8 cellular contexts compared by ENCODE assay signal in genomic region chr21:36069713-36070573, GRCh38. TPM values are rescaled to one million over a fixed set of nuclear protein-coding genes. Genes with fewer than 3 reads are reported as not detected.
DNase-seq lines count a peak whose midpoint lies in the region; ATAC-seq and TF ChIP-seq lines count a peak whose summit lies in the region.

Gene CBR1, plus strand, starts transcription at chr21:36070024. Its CDS starts 92 bp downstream, at chr21:36070116.

- H3K4me3 Mint-ChIP-seq in GM23338 = peak within 1 kb of the TSS; percentile 85

- H3K4me1 ChIP-seq in GM23338 (ENCODE audit: insufficient read depth) (peaks cover 44% of the 10 kb centered on the region), neuron (ENCODE audit: insufficient read depth, low read length) (no peaks in the 10 kb centered on the region), stomach smooth muscle (ENCODE audit: control insufficient read depth, insufficient read depth, low read length) (peaks cover 34% of the 10 kb centered on the region)

- peak; percentile 80 for DNase-seq in DMS79 treated with DMSO at 0.1 percent for 48 hours (lab: John Stamatoyannopoulos, UW)
- DNase-seq in GM23338 (ENCODE audit: low spot score) = peak; percentile 90
- peak; percentile 94 for DNase-seq in M059J (ENCODE audit: low read depth)
- peak; percentile 63 for DNase-seq in SHP77 treated with DMSO at 0.1 percent for 48 hours (lab: John Stamatoyannopoulos, UW)
- DNase-seq in activated naive CD4-positive, alpha-beta T cell treated with Interleukin-2 at 50 U/mL for 16 hours = peak; percentile 91
- DNase-seq in foreskin melanocyte = peak; percentile 87

- H3K36me3 Mint-ChIP-seq in GM23338 (ENCODE audit: low read depth) = peaks cover 49% of the 10 kb centered on the region

- H2AFZ ChIP-seq in GM23338 (no peak within 1 kb of the TSS), neuron (ENCODE audit: low read depth, low read length) (peak within 1 kb of the TSS; percentile 20)

- H3K9ac ChIP-seq in stomach smooth muscle (ENCODE audit: low read length in 2 of 2) = peak within 1 kb of the TSS; percentile 72 to 75

- H3K79me2 ChIP-seq in GM23338 (replicated peaks; ENCODE audit: insufficient read depth) = peaks cover 24% of the 10 kb centered on the region

- no peak for TF ChIP-seq CTCF in GM23338 (conservative IDR thresholded peaks at IDR 0.05; ENCODE audit: low read depth in 2 of 2)

- H3K9me3 ChIP-seq in neuron (ENCODE audit: low read length) = peaks cover 3% of the 10 kb centered on the region
- H3K9me3 ChIP-seq in stomach smooth muscle (ENCODE audit: control insufficient read depth in 2 of 2, low read length in 2 of 2) = no peaks in the 10 kb centered on the region

- H3K27ac Mint-ChIP-seq in GM23338 = peak within 1 kb of the TSS; percentile 67; the same call in 1 of the 2 replicates

- H3K4me1 Mint-ChIP-seq in GM23338 = peaks cover 41% of the 10 kb centered on the region

- H4K20me1 ChIP-seq in GM23338 (replicated peaks; ENCODE audit: insufficient read depth) = no peaks in the 10 kb centered on the region

- H3F3A ChIP-seq in GM23338 (replicated peaks; ENCODE audit: low read depth) = peaks cover 15% of the 10 kb centered on the region

- H3K27me3 Mint-ChIP-seq in GM23338 (ENCODE audit: insufficient read depth, low read depth, poor library complexity) = peaks cover 18% of the 10 kb centered on the region

- peak within 1 kb of the TSS; percentile 78 for H3K4me3 ChIP-seq in GM23338
- H3K4me3 ChIP-seq in neuron (ENCODE audit: low read length) = peak within 1 kb of the TSS; percentile 28
- H3K4me3 ChIP-seq in stomach smooth muscle (ENCODE audit: low read length in 2 of 2) = peak within 1 kb of the TSS; percentile 86 to 93

- H3K4me2 ChIP-seq in GM23338 = peak within 1 kb of the TSS; percentile 90

- no peaks in the 10 kb centered on the region; the same call in 1 of the 2 replicates for H3K27me3 ChIP-seq in GM23338 (ENCODE audit: insufficient read depth)
- H3K27me3 ChIP-seq in neuron (ENCODE audit: insufficient read depth, low read length) = peaks cover 4% of the 10 kb centered on the region
- no peaks in the 10 kb centered on the region for H3K27me3 ChIP-seq in stomach smooth muscle (ENCODE audit: control insufficient read depth in 1 of 2, insufficient read depth in 2 of 2, low read length in 2 of 2)

- peak; percentile 97 for ATAC-seq in GM23338

- H3K36me3 ChIP-seq in GM23338 (ENCODE audit: insufficient read depth) (peaks cover 20% of the 10 kb centered on the region), neuron (ENCODE audit: insufficient read depth, low read length) (no peaks in the 10 kb centered on the region), stomach smooth muscle (ENCODE audit: control insufficient read depth in 2 of 2, insufficient read depth in 2 of 2, low read length in 2 of 2) (peaks cover 18% of the 10 kb centered on the region in 2 donors)

- H3K9me2 ChIP-seq in GM23338 (ENCODE audit: insufficient read depth) = no peaks in the 10 kb centered on the region

- peaks cover 28% of the 10 kb centered on the region for H3K9me3 Mint-ChIP-seq in GM23338

- no peak within 1 kb of the TSS for H3K27ac ChIP-seq in GM23338 (ENCODE audit: low read depth)
- peak within 1 kb of the TSS; percentile 58 for H3K27ac ChIP-seq in stomach smooth muscle (ENCODE audit: low read length)

TF ChIP-seq in GM23338, 12 proteins besides CTCF, POLR2A, EP300 and RAD21:
- TF ChIP-seq JUNB (IDR thresholded peaks at IDR 0.05; ENCODE audit: unreplicated experiment) = no peak
- peak; percentile 66 for TF ChIP-seq POLR2AphosphoS5 (IDR thresholded peaks at IDR 0.05; ENCODE audit: low read depth)

RNA-seq across cellular contexts. Expression of gene CBR1, which starts in this region (rescaled TPM):
- 487 and 499 TPM in 2 replicates for total RNA-seq in GM23338 (2014; rRNA removed; shearing (Covaris generic))
- polyA plus RNA-seq in GM23338 (2016; fragmentation: Nextera tagmentation; extraction: Ambion mirVana) = 273 and 285 TPM in 2 replicates
- 314 and 339 TPM in 2 replicates for total RNA-seq in M059J (2014; rRNA removed; shearing (Covaris generic))

Comparison
In these comparisons a context has a peak if more than half of its experiments do, and no peak if none do; other contexts are left out.
1. H3K4me3 ChIP-seq: peak in every context shown above with its lines; median percentile 90 in stomach smooth muscle; 78 in GM23338; 28 in neuron.